In genomic region chr3:15284121-15284889, GRCh38 we compare ENCODE assay signal across 11 cellular contexts. TPM values are rescaled to one million over a fixed set of nuclear protein-coding genes. Genes with fewer than 3 reads are reported as not detected.
DNase-seq lines count a peak whose midpoint lies in the region; ATAC-seq and TF ChIP-seq lines count a peak whose summit lies in the region.
"Had no signal": no experiment of that assay in that cellular context is flagged by ENCODE, and none has a peak within 500 bp of the region (broad histone marks: within the 10 kb centered on the region; RNA-seq: fewer than 3 reads in every experiment).

No MANE protein-coding gene starts in this region.

- TF ChIP-seq CTCF in colonic mucosa (IDR thresholded peaks at IDR 0.05): no peak
- no peak for TF ChIP-seq CTCF in transverse colon (IDR thresholded peaks at IDR 0.05)
- no peak for TF ChIP-seq CTCF in type B pancreatic cell (conservative IDR thresholded peaks at IDR 0.05)

- no peak overlapping the region for H3K4me3 Mint-ChIP-seq in activated naive CD4-positive, alpha-beta T cell treated with anti-CD3 and anti-CD28 coated beads, Interleukin-2, amount 50 U/mL, for 24 hours
- no peak overlapping the region for H3K4me3 Mint-ChIP-seq in activated naive CD4-positive, alpha-beta T cell treated with anti-CD3 and anti-CD28 coated beads, Interleukin-2, amount 10 ng/mL, durations not matched to agents 7 days and 5 days
- no peak overlapping the region for H3K4me3 Mint-ChIP-seq in type B pancreatic cell

- WGBS in transverse colon (ENCODE audit: low coverage in 1 of 2), 2 donors: 80 to 83% methylated on average over 4 to 5 of the region's 5 CpGs

- no peak overlapping the region for H3K4me3 ChIP-seq in colonic mucosa
- H3K4me3 ChIP-seq in transverse colon: no peak overlapping the region
- H3K4me3 ChIP-seq: lung had no signal

- no peaks in the 10 kb centered on the region for H3K36me3 ChIP-seq in colonic mucosa
- H3K36me3 ChIP-seq in transverse colon: no peaks in the 10 kb centered on the region

- in situ Hi-C loops in transverse colon (cut with MboI; ENCODE audit: low pct_ligation_motif_present in 1 of 4, low pct_unique_long_range_greater_than_20kb in 1 of 4, low sequenced_read_pairs in 3 of 4): no loop called here

- H3K27me3 Mint-ChIP-seq in activated naive CD4-positive, alpha-beta T cell treated with anti-CD3 and anti-CD28 coated beads, Interleukin-2, amount 50 U/mL, for 24 hours: no peaks in the 10 kb centered on the region
- H3K27me3 Mint-ChIP-seq in activated naive CD4-positive, alpha-beta T cell treated with anti-CD3 and anti-CD28 coated beads, Interleukin-2, amount 10 ng/mL, durations not matched to agents 7 days and 5 days: peaks cover 4% of the 10 kb centered on the region
- no peaks in the 10 kb centered on the region for H3K27me3 Mint-ChIP-seq in type B pancreatic cell

- H3K9me3 Mint-ChIP-seq in activated naive CD4-positive, alpha-beta T cell treated with anti-CD3 and anti-CD28 coated beads, Interleukin-2, amount 50 U/mL, for 24 hours: no peaks in the 10 kb centered on the region
- no peaks in the 10 kb centered on the region for H3K9me3 Mint-ChIP-seq in activated naive CD4-positive, alpha-beta T cell treated with anti-CD3 and anti-CD28 coated beads, Interleukin-2, amount 10 ng/mL, durations not matched to agents 7 days and 5 days
- H3K9me3 Mint-ChIP-seq in type B pancreatic cell: no peaks in the 10 kb centered on the region

- H3K27ac ChIP-seq in colonic mucosa: no peak overlapping the region
- no peak overlapping the region for H3K27ac ChIP-seq in transverse colon

- no peaks in the 10 kb centered on the region for H3K9me3 ChIP-seq in colonic mucosa
- H3K9me3 ChIP-seq in transverse colon: no peaks in the 10 kb centered on the region

- no peak for DNase-seq in activated naive CD4-positive, alpha-beta T cell treated with anti-CD3 and anti-CD28 coated beads, Interleukin-2, amount 10 ng/mL, durations not matched to agents 7 days and 5 days
- peak; percentile 26 for DNase-seq in NCI-H226
- DNase-seq in colonic mucosa: peak; percentile 49
- peak; percentile 39 for DNase-seq in transverse colon
- no peak for DNase-seq in type B pancreatic cell (ENCODE audit: extremely low spot score, unreplicated experiment)
- no peak for DNase-seq in activated CD4-positive, alpha-beta T cell treated with anti-CD3 and anti-CD28 coated beads for 4 hours
- DNase-seq: activated T-cell treated with anti-CD3 and anti-CD28 coated beads for 4 hours; effector CD8-positive, alpha-beta T cell had no signal

- intact Hi-C loops in colonic mucosa (cut with DNase I) (no loop called here), transverse colon (cut with DNase I; ENCODE audit: low total_unique reads) (no loop called here)

- no peak for ATAC-seq in GM19035 (IDR thresholded peaks at IDR 0.05; ENCODE audit: unreplicated experiment)

- H3K27me3 ChIP-seq in colonic mucosa: no peaks in the 10 kb centered on the region
- no peaks in the 10 kb centered on the region for H3K27me3 ChIP-seq in transverse colon

- H3K9ac ChIP-seq in colonic mucosa (ENCODE audit: low read depth in 2 of 2, low read length in 2 of 2): no peak overlapping the region

- H3K4me1 ChIP-seq in colonic mucosa: no peaks in the 10 kb centered on the region
- H3K4me1 ChIP-seq in transverse colon: peaks cover 0 to 13% (median 6%) of the 10 kb centered on the region in 4 donors

- no peak for TF ChIP-seq POLR2A in transverse colon (IDR thresholded peaks at IDR 0.05)

- CTCF ChIA-PET in activated naive CD4-positive, alpha-beta T cell treated with anti-CD3 and anti-CD28 coated beads, Interleukin-2, amount 10 ng/mL, durations not matched to agents 7 days and 5 days (lab: Charles Lee): interaction anchor here (0.9 to 1.0 kb wide), 2 partner anchors 17 to 93 kb away, joined by 3 to 4 read pairs; no protein-coding TSS in a partner anchor

- peaks cover 6% of the 10 kb centered on the region for H3K36me3 Mint-ChIP-seq in activated naive CD4-positive, alpha-beta T cell treated with anti-CD3 and anti-CD28 coated beads, Interleukin-2, amount 50 U/mL, for 24 hours
- peaks cover 49% of the 10 kb centered on the region for H3K36me3 Mint-ChIP-seq in activated naive CD4-positive, alpha-beta T cell treated with anti-CD3 and anti-CD28 coated beads, Interleukin-2, amount 10 ng/mL, durations not matched to agents 7 days and 5 days
- peaks cover 16% of the 10 kb centered on the region for H3K36me3 Mint-ChIP-seq in type B pancreatic cell

- peak overlapping the region; percentile 69 for H3K27ac Mint-ChIP-seq in activated naive CD4-positive, alpha-beta T cell treated with anti-CD3 and anti-CD28 coated beads, Interleukin-2, amount 50 U/mL, for 24 hours
- no peak overlapping the region for H3K27ac Mint-ChIP-seq in activated naive CD4-positive, alpha-beta T cell treated with anti-CD3 and anti-CD28 coated beads, Interleukin-2, amount 10 ng/mL, durations not matched to agents 7 days and 5 days
- no peak overlapping the region for H3K27ac Mint-ChIP-seq in type B pancreatic cell

- TF ChIP-seq EP300 in transverse colon (IDR thresholded peaks at IDR 0.05; ENCODE audit: low read depth): no peak

- H3K4me1 Mint-ChIP-seq in activated naive CD4-positive, alpha-beta T cell treated with anti-CD3 and anti-CD28 coated beads, Interleukin-2, amount 50 U/mL, for 24 hours: peaks cover 80% of the 10 kb centered on the region
- H3K4me1 Mint-ChIP-seq in activated naive CD4-positive, alpha-beta T cell treated with anti-CD3 and anti-CD28 coated beads, Interleukin-2, amount 10 ng/mL, durations not matched to agents 7 days and 5 days: peaks cover 46% of the 10 kb centered on the region
- peaks cover 20% of the 10 kb centered on the region for H3K4me1 Mint-ChIP-seq in type B pancreatic cell (ENCODE audit: unreplicated experiment)

RNA-seq across cellular contexts. Expression of gene SH3BP5, which starts 48.1 kb away (rescaled TPM):
- total RNA-seq in colonic mucosa (1 to 10 TPM; 5.5 to 9.3 TPM), transverse colon (10 to 100 TPM in 3 of 4 donors, 1 to 10 TPM in 1; 7.5 to 32.4 (median 15.8) TPM), type B pancreatic cell (ENCODE audit: low replicate concordance) (31.2 and 33.4 TPM in 2 replicates)

Comparison
In these comparisons a context has a peak if more than half of its experiments do, and no peak if none do; other contexts are left out.
1. DNase-seq: peak in NCI-H226 (single experiment), colonic mucosa (single experiment) and transverse colon (single experiment); none in activated naive CD4-positive, alpha-beta T cell treated with anti-CD3 and anti-CD28 coated beads, Interleukin-2, amount 10 ng/mL, durations not matched to agents 7 days and 5 days (single experiment), type B pancreatic cell (single experiment) and activated CD4-positive, alpha-beta T cell treated with anti-CD3 and anti-CD28 coated beads for 4 hours (0 of 2).